Comparison of ENCODE assay signal across 22 cellular contexts in the genomic region with DNA sequence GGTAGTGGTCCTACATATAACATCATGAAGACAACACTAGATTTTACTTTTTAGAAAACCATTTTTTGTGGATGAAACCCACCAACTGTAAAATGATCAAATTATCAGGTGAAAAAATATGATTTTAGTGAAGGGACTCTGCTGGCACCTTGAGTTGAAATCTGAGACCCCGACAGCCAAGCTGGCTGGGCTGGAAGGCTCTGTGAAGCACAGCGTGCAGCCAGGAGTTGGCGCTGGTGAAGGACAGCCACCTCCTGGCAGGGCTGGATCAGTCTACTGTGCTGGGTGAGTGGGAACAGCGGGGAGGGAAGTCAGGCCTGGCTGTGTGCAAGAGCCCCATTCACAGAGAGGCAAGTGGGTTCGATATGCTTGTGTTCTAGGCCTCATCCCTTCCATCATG. TPM values are rescaled to one million over a fixed set of nuclear protein-coding genes. Genes with fewer than 3 reads are reported as not detected.
"Had no signal": no experiment of that assay in that cellular context is flagged by ENCODE, and none has a peak within 500 bp of the region (broad histone marks: within the 10 kb centered on the region; RNA-seq: fewer than 3 reads in every experiment).

No MANE protein-coding gene starts in this region.

- H3K27ac Mint-ChIP-seq: activated CD4-positive, alpha-beta T cell treated with anti-CD3 and anti-CD28 coated beads, Interleukin-2, amount 10 ng/mL, durations not matched to agents 7 days and 5 days; activated naive CD8-positive, alpha-beta T cell treated with anti-CD3 and anti-CD28 coated beads for 36 hours; brain; stimulated activated effector memory CD8-positive, alpha-beta T cell treated with anti-CD3 and anti-CD28 coated beads, Interleukin-12 subunit alpha, Interleukin-12 subunit beta, amount 100 ng/mL, for 72 hours had no signal

- ATAC-seq: heart left ventricle; left colon; stimulated activated effector memory CD8-positive, alpha-beta T cell treated with anti-CD3 and anti-CD28 coated beads, Interleukin-12 subunit alpha, Interleukin-12 subunit beta, amount 100 ng/mL, for 72 hours had no signal

- H3K4me1 ChIP-seq: pancreas, thyroid gland had no signal

- H3K4me3 Mint-ChIP-seq: activated CD4-positive, alpha-beta T cell treated with anti-CD3 and anti-CD28 coated beads, Interleukin-2, amount 10 ng/mL, durations not matched to agents 7 days and 5 days; activated naive CD8-positive, alpha-beta T cell treated with anti-CD3 and anti-CD28 coated beads for 36 hours; brain; neural crest cell; stimulated activated effector memory CD8-positive, alpha-beta T cell treated with anti-CD3 and anti-CD28 coated beads, Interleukin-12 subunit alpha, Interleukin-12 subunit beta, amount 100 ng/mL, for 72 hours had no signal

- H3K27ac ChIP-seq: heart left ventricle, pancreas, thyroid gland had no signal

- H3K9me3 ChIP-seq: pancreas, thyroid gland had no signal

- H3K27me3 ChIP-seq: heart left ventricle, pancreas, thyroid gland had no signal

- H3K4me3 ChIP-seq: heart left ventricle, lung, pancreas, thyroid gland had no signal

- H3K4me1 Mint-ChIP-seq: activated CD4-positive, alpha-beta T cell treated with anti-CD3 and anti-CD28 coated beads, Interleukin-2, amount 10 ng/mL, durations not matched to agents 7 days and 5 days; activated naive CD8-positive, alpha-beta T cell treated with anti-CD3 and anti-CD28 coated beads for 36 hours; stimulated activated effector memory CD8-positive, alpha-beta T cell treated with anti-CD3 and anti-CD28 coated beads, Interleukin-12 subunit alpha, Interleukin-12 subunit beta, amount 100 ng/mL, for 72 hours had no signal

- H3K9me3 Mint-ChIP-seq: activated CD4-positive, alpha-beta T cell treated with anti-CD3 and anti-CD28 coated beads, Interleukin-2, amount 10 ng/mL, durations not matched to agents 7 days and 5 days; neural crest cell had no signal

- DNase-seq: activated CD4-positive, alpha-beta T cell treated with anti-CD3 and anti-CD28 coated beads, Interleukin-2, amount 10 ng/mL, durations not matched to agents 7 days and 5 days; activated CD4-positive, CD25-positive, alpha-beta regulatory T cell; activated CD8-positive, alpha-beta memory T cell treated with anti-CD3 and anti-CD28 coated beads for 24 hours; activated naive CD8-positive, alpha-beta T cell treated with anti-CD3 and anti-CD28 coated beads for 36 hours; amygdala; central memory CD4-positive, alpha-beta T cell; effector CD8-positive, alpha-beta T cell; heart left ventricle; left colon; pancreas; retina; stimulated activated CD4-positive, alpha-beta T cell treated with anti-CD3 and anti-CD28 coated beads, Interleukin-12 subunit alpha, Interleukin-12 subunit beta, amount 100 ng/mL, for 4 hours; T-helper 2 cell; thyroid gland had no signal

- H3K36me3 ChIP-seq: heart left ventricle, pancreas, thyroid gland had no signal

- H3K36me3 Mint-ChIP-seq: stimulated activated effector memory CD8-positive, alpha-beta T cell treated with anti-CD3 and anti-CD28 coated beads, Interleukin-12 subunit alpha, Interleukin-12 subunit beta, amount 100 ng/mL, for 72 hours had no signal

- FAIRE-seq: frontal cortex, islet of Langerhans, pancreas, TTC549, urothelium cell line had no signal

- H3K27me3 Mint-ChIP-seq: brain had no signal

RNA-seq across cellular contexts. Expression of a gene that starts 47.9 kb away (rescaled TPM):
- total RNA-seq: activated CD4-positive, alpha-beta T cell treated with anti-CD3 and anti-CD28 coated beads, Interleukin-2, amount 10 ng/mL, durations not matched to agents 7 days and 5 days had no signal
